ENCODE assay signal across 8 cellular contexts in genomic region chr19:40717325-40717879, GRCh38. TPM values are rescaled to one million over a fixed set of nuclear protein-coding genes. Genes with fewer than 3 reads are reported as not detected.
A peak's percentile ranks its signal among the peaks of the same experiment; 100 is the strongest.
DNase-seq lines count a peak whose midpoint lies in the region; ATAC-seq and TF ChIP-seq lines count a peak whose summit lies in the region.

No MANE protein-coding gene starts in this region.

- H3K4me3 Mint-ChIP-seq in naive B cell, result peak overlapping the region; percentile 77 to 96 (median 91)

- H3K27ac ChIP-seq in duodenal mucosa (ENCODE audit: low read depth, low read length), result peak overlapping the region; percentile 97

- H3K9ac ChIP-seq in duodenal mucosa (ENCODE audit: low read depth in 1 of 2, low read length in 2 of 2), result peak overlapping the region; percentile 98 to 99

- peaks cover 40 to 51% of the 10 kb centered on the region in 2 donors for H3K4me1 ChIP-seq in duodenal mucosa (ENCODE audit: control insufficient read depth in 1 of 2, insufficient read depth in 2 of 2, low read length in 2 of 2)

- no peaks in the 10 kb centered on the region for H3K9me3 ChIP-seq in duodenal mucosa (ENCODE audit: control insufficient read depth in 1 of 2, low read length in 2 of 2)

- DNase-seq in GM12864 (ENCODE audit: low read depth), result no peak
- peak; percentile 32 for DNase-seq in NAMALWA (ENCODE audit: low spot score)
- DNase-seq in naive B cell, result no peak
- no peak for DNase-seq in activated effector memory CD4-positive, alpha-beta T cell treated with anti-CD3 and anti-CD28 coated beads, Interleukin-2, amount 50 U/mL, for 16 hours
- no peak for DNase-seq in NCI-H1417 treated with DMSO at 0.1 percent for 48 hours (lab: John Stamatoyannopoulos, UW)
- DNase-seq in NCI-H1694 treated with DMSO at 0.1 percent for 48 hours (lab: John Stamatoyannopoulos, UW), result no peak
- no peak for DNase-seq in GF-D8 (lab: John Stamatoyannopoulos, UW)

- H3K36me3 ChIP-seq in duodenal mucosa (ENCODE audit: control insufficient read depth in 1 of 2, insufficient read depth in 2 of 2, low read length in 2 of 2), result peaks cover under 1 to 4% of the 10 kb centered on the region in 2 donors

- H3K27ac Mint-ChIP-seq in naive B cell, result peak overlapping the region in 4 of 6 donors; percentile 28 to 99 (median 64)

- no peak for TF ChIP-seq CTCF in GM12864 (IDR thresholded peaks at IDR 0.05; ENCODE audit: low read depth, low read length, missing control alignments)

- peaks cover 0 to 8% of the 10 kb centered on the region in 2 donors for H3K36me3 Mint-ChIP-seq in naive B cell

- ATAC-seq in naive B cell (ENCODE audit: low read depth in 2 of 2), result no peak

- no peaks in the 10 kb centered on the region for H3K27me3 Mint-ChIP-seq in naive B cell

- peaks cover 47 to 73% (median 71%) of the 10 kb centered on the region in 3 donors for H3K4me1 Mint-ChIP-seq in naive B cell

- H3K9me3 Mint-ChIP-seq in naive B cell, result no peaks in the 10 kb centered on the region

- H3K4me3 ChIP-seq in GM12864 (ENCODE audit: low read depth, low read length) (peak overlapping the region; percentile 83), duodenal mucosa (ENCODE audit: low read depth in 1 of 2, low read length in 2 of 2) (peak overlapping the region; percentile 89 to 90)

- no peaks in the 10 kb centered on the region for H3K27me3 ChIP-seq in duodenal mucosa (ENCODE audit: control insufficient read depth in 1 of 2, insufficient read depth in 2 of 2, low read length in 2 of 2)

RNA-seq across cellular contexts. Expression of gene ITPKC, which starts 0.5 kb away (rescaled TPM):
- polyA plus RNA-seq in naive B cell (ENCODE audit: low read depth in 6 of 6), result 10 to 100 TPM in 1 of 6 donors, 1 to 10 TPM in 4, not detected in 1; 4.5 to 13.6 (median 6.0) TPM

RNA-seq across cellular contexts. Expression of gene COQ8B, which starts 0.7 kb away (rescaled TPM):
- polyA plus RNA-seq in naive B cell (ENCODE audit: low read depth in 6 of 6), result 10 to 100 TPM; 13.8 to 26.5 (median 22.2) TPM

RNA-seq across cellular contexts. Expression of gene NUMBL, which starts 27.0 kb away (rescaled TPM):
- 1 to 10 TPM in 3 of 6 donors, under 1 TPM in 2, not detected in 1; 0.27 to 2.6 (median 1.5) TPM for polyA plus RNA-seq in naive B cell (ENCODE audit: low read depth in 6 of 6)

RNA-seq across cellular contexts. Expression of gene ACTMAP, which starts 32.9 kb away (rescaled TPM):
- polyA plus RNA-seq in naive B cell (ENCODE audit: low read depth in 6 of 6), result 1 to 10 TPM; 1.9 to 5.6 (median 4.7) TPM

RNA-seq across cellular contexts. Expression of gene SNRPA, which starts 33.6 kb away (rescaled TPM):
- 10 to 100 TPM; 48.3 to 88.8 (median 59.8) TPM for polyA plus RNA-seq in naive B cell (ENCODE audit: low read depth in 6 of 6)
